ENCODE assay signal across 32 cellular contexts in the genomic region with DNA sequence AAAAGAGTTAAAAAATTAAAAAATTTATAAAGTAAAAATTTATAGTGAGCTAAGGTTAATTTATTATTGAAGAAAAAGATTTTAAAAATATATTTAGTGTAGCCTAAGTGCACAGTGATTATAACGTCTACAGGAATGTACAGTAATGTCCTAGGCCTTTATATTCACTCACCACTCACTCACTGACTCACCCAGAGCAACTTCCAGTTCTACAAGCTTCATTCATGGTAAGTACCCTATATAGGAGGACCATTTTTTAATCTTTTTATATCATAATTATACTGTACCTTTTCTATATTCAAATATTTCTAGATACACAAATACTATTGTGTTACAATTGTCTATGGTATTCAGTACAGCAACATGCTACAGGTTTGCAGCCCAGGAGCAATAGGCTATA.
"Had no signal": no experiment of that assay in that cellular context is flagged by ENCODE, and none has a peak within 500 bp of the region (broad histone marks: within the 10 kb centered on the region; RNA-seq: fewer than 3 reads in every experiment).

No MANE protein-coding gene starts in this region.

- ATAC-seq: activated CD8-positive, alpha-beta T cell treated with anti-CD3 and anti-CD28 coated beads for 36 hours; activated naive CD4-positive, alpha-beta T cell treated with anti-CD3 and anti-CD28 coated beads, Interleukin-2, amount 50 U/mL, for 72 hours; activated T-cell treated with anti-CD3 and anti-CD28 coated beads, Interleukin-2, amount 50 U/mL, for 4 hours; activated T-cell treated with anti-CD3 and anti-CD28 coated beads, Interleukin-2, amount 50 U/mL, for 72 hours; activated T-helper 17 cell treated with anti-CD3 and anti-CD28 coated beads, Interleukin-2, amount 50 U/mL, for 72 hours; body of pancreas had no signal

- H3K9me3 ChIP-seq: adrenal gland, body of pancreas, breast epithelium had no signal

- H3K27ac ChIP-seq: adrenal gland, body of pancreas, brain microvascular endothelial cell, breast epithelium, VCaP had no signal

- H3K4me1 ChIP-seq: adrenal gland, body of pancreas, breast epithelium had no signal

- H3K36me3 ChIP-seq: adrenal gland, brain microvascular endothelial cell, breast epithelium had no signal

- H3K27me3 ChIP-seq: adrenal gland, body of pancreas, brain microvascular endothelial cell had no signal

- H3K4me3 ChIP-seq: adrenal gland, body of pancreas, breast epithelium had no signal

- DNase-seq: activated B cell treated with CpG ODN at 0.5 μM for 24 hours; activated CD4-positive, alpha-beta memory T cell treated with anti-CD3 and anti-CD28 coated beads for 36 hours; activated CD4-positive, alpha-beta T cell treated with anti-CD3 and anti-CD28 coated beads for 4 hours; activated CD4-positive, alpha-beta T cell treated with anti-CD3 and anti-CD28 coated beads, Interleukin-2, amount 10 ng/mL, durations not matched to agents 24 days and 14 days; activated CD4-positive, alpha-beta T cell treated with anti-CD3 and anti-CD28 coated beads, Interleukin-2, amount 50 U/mL, for 1 hour; activated CD4-positive, alpha-beta T cell treated with anti-CD3 and anti-CD28 coated beads, Interleukin-2, amount 50 U/mL, for 4 hours; activated CD4-positive, CD25-positive, alpha-beta regulatory T cell treated with anti-CD3 and anti-CD28 coated beads, Interleukin-2, amount 50 U/mL, for 72 hours; activated CD8-positive, alpha-beta memory T cell treated with anti-CD3 and anti-CD28 coated beads, Interleukin-2, amount 50 U/mL, for 4 hours; activated CD8-positive, alpha-beta T cell treated with anti-CD3 and anti-CD28 coated beads for 36 hours; activated effector memory CD4-positive, alpha-beta T cell treated with anti-CD3 and anti-CD28 coated beads, Interleukin-2, amount 50 U/mL, for 16 hours; activated gamma-delta T cell treated with Interleukin-2 at 50 U/mL for 16 hours; activated naive CD4-positive, alpha-beta T cell; activated naive CD4-positive, alpha-beta T cell treated with anti-CD3 and anti-CD28 coated beads for 36 hours; activated naive CD4-positive, alpha-beta T cell treated with anti-CD3 and anti-CD28 coated beads, Interleukin-2, amount 50 U/mL, for 16 hours; activated naive CD8-positive, alpha-beta T cell treated with anti-CD3 and anti-CD28 coated beads for 36 hours; activated T-cell treated with anti-CD3 and anti-CD28 coated beads for 4 hours; activated T-cell treated with anti-CD3 and anti-CD28 coated beads, Interleukin-2, amount 50 U/mL, for 1 hour; activated T-cell treated with anti-CD3 and anti-CD28 coated beads, Interleukin-2, amount 50 U/mL, for 4 hours; activated T-cell treated with anti-CD3 and anti-CD28 coated beads, Interleukin-2, amount 50 U/mL, for 72 hours; adrenal gland; amniotic stem cell; aorta; body of pancreas; brain microvascular endothelial cell; cerebellar nuclear complex; T-helper 1 cell; T-helper 2 cell; T-helper 9 cell had no signal
